In the genomic region with DNA sequence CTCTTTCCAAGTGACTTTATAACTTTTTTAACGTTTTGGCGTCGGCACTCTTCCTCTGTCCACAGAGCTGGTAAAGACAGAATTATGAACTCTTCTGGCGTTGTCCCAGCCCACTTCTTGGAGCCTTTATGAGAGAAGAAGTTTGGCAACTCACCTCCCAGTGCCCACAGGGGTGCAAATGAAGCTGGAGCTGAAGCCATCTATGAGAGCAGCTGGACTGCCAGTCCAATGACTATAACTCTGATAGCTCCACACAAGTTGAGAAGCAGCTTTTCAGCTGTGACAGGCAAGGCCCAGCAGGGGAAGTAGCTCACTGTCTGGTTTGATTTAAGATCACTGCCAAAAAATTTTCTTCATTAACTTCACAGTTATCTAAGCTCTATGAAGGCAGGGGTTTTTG, we compare ENCODE assay signal across 12 cellular contexts. TPM values are rescaled to one million over a fixed set of nuclear protein-coding genes. Genes with fewer than 3 reads are reported as not detected.
A peak's percentile ranks its signal among the peaks of the same experiment; 100 is the strongest.
DNase-seq lines count a peak whose midpoint lies in the region; ATAC-seq and TF ChIP-seq lines count a peak whose summit lies in the region.
"Had no signal": no experiment of that assay in that cellular context is flagged by ENCODE, and none has a peak within 500 bp of the region (broad histone marks: within the 10 kb centered on the region; RNA-seq: fewer than 3 reads in every experiment).

No MANE protein-coding gene starts in this region.

- DNase-seq in HCT116 (ENCODE audit: low read depth, low spot score): no peak
- peak; percentile 79 for DNase-seq in NOMO-1 treated with DMSO at 0.1 percent for 48 hours (lab: John Stamatoyannopoulos, UW; ENCODE audit: unreplicated experiment)
- peak; percentile 33 for DNase-seq in fibroblast of gingiva (ENCODE audit: low read depth)
- DNase-seq in osteoblast (ENCODE audit: insufficient read length, low spot score, missing footprints): peak; percentile 66
- DNase-seq in D341Med (ENCODE audit: low spot score): no peak
- DNase-seq in SW480 (ENCODE audit: low spot score): no peak
- DNase-seq: NCI-H1417 treated with DMSO at 0.1 percent for 48 hours; stimulated activated naive CD8-positive, alpha-beta T cell treated with anti-CD3 and anti-CD28 coated beads, Interleukin-15, amount 100 ng/mL, for 72 hours had no signal

- H4K20me1 ChIP-seq in HCT116 (ENCODE audit: insufficient read depth) (no peaks in the 10 kb centered on the region), osteoblast (ENCODE audit: insufficient read depth, low read length) (no peaks in the 10 kb centered on the region)

- no peak overlapping the region for H2AFZ ChIP-seq in HCT116 (ENCODE audit: low read depth, low read length, poor library complexity, severe bottlenecking)
- peak overlapping the region; percentile 18 for H2AFZ ChIP-seq in osteoblast (ENCODE audit: low read length)

- H3K9me3 ChIP-seq in HCT116 (ENCODE audit: control insufficient read depth in 1 of 2, insufficient read depth in 1 of 2, low read depth in 1 of 2, low read length in 2 of 2) (no peaks in the 10 kb centered on the region), osteoblast (ENCODE audit: low read depth, low read length) (no peaks in the 10 kb centered on the region)
- H3K9me3 ChIP-seq: body of pancreas, right lobe of liver had no signal

- H3K4me2 ChIP-seq in HCT116 (ENCODE audit: low read length) (no peak overlapping the region), osteoblast (ENCODE audit: insufficient read depth, low read length) (no peak overlapping the region)

- no peak for TF ChIP-seq RAD21 in HCT116 (IDR thresholded peaks at IDR 0.05; ENCODE audit: low read depth)

- no peaks in the 10 kb centered on the region for H3K9me2 ChIP-seq in HCT116 (ENCODE audit: insufficient read depth)

- H3K4me1 ChIP-seq in HCT116 (ENCODE audit: control insufficient read depth in 1 of 2, insufficient read depth in 2 of 2, low read length in 2 of 2) (no peaks in the 10 kb centered on the region), osteoblast (ENCODE audit: insufficient read depth, low read length) (peaks cover 10% of the 10 kb centered on the region)
- H3K4me1 ChIP-seq: right lobe of liver had no signal

- H3K79me2 ChIP-seq in HCT116 (ENCODE audit: insufficient read depth, low read length): no peaks in the 10 kb centered on the region
- no peaks in the 10 kb centered on the region for H3K79me2 ChIP-seq in osteoblast (ENCODE audit: insufficient read depth, low read length)

- RAD21 ChIA-PET in HCT116 (lab: Charles Lee; ENCODE audit: low non-redundant PET in 1 of 2, low total read pairs in 2 of 2, uncharacterized antibody in 2 of 2, unreplicated experiment in 2 of 2): interaction anchor here in 1 of 2 experiments (0.8 kb wide), 1 partner anchor 496 kb away, joined by 3 read pairs; no protein-coding TSS in a partner anchor

- no TSS peak for BruUV-seq in HCT116 (replicated peaks; lab: Mats Ljungman, UMichigan)

- H3K27ac ChIP-seq in HCT116 (ENCODE audit: low read depth, low read length) (no peak overlapping the region), osteoblast (ENCODE audit: low read depth, low read length) (no peak overlapping the region)
- H3K27ac ChIP-seq: right lobe of liver had no signal

- intact Hi-C loops in HCT116 (cut with micrococcal nuclease): loop anchor here (5.0 to 10.0 kb wide), 2 partner anchors 350 to 497 kb away; no protein-coding TSS in a partner anchor

- no peak for TF ChIP-seq POLR2A in HCT116 (IDR thresholded peaks at IDR 0.05; ENCODE audit: borderline replicate concordance, extremely low read depth, insufficient read depth, insufficient read length)

- ATAC-seq in HCT116 (peak; percentile 38; the same call in 1 of the 2 replicates), GM18907 (IDR thresholded peaks at IDR 0.05; ENCODE audit: unreplicated experiment) (no peak), GM19351 (IDR thresholded peaks at IDR 0.05; ENCODE audit: unreplicated experiment) (no peak)
- ATAC-seq: stimulated activated naive CD8-positive, alpha-beta T cell treated with anti-CD3 and anti-CD28 coated beads, Interleukin-15, amount 100 ng/mL, for 72 hours had no signal

- CTCF ChIA-PET in HCT116 (lab: Charles Lee): interaction anchor here (0.7 to 2.1 kb wide), 9 partner anchors 9 to 498 kb away, joined by 3 to 6 read pairs (median 4); no protein-coding TSS in a partner anchor

- POLR2A ChIA-PET in HCT116 (lab: Charles Lee): no interaction called here

- no peak for TF ChIP-seq CTCF in HCT116 (IDR thresholded peaks at IDR 0.05 in 2 of 3, conservative IDR thresholded peaks at IDR 0.05 in 1 of 3; ENCODE audit: borderline replicate concordance in 1 of 3, insufficient read depth in 1 of 3, low read depth in 2 of 3, low read length in 2 of 3)
- peak; percentile 28 for TF ChIP-seq CTCF in osteoblast (IDR thresholded peaks at IDR 0.05; ENCODE audit: extremely low read depth, low read depth, low read length)

- H3K4me3 ChIP-seq in HCT116 (replicated peaks in 1 of 2; ENCODE audit: low read depth in 1 of 2, low read length in 2 of 2) (no peak overlapping the region), osteoblast (ENCODE audit: insufficient read depth, low read length) (no peak overlapping the region)
- H3K4me3 ChIP-seq: body of pancreas, right lobe of liver had no signal

- no peak overlapping the region for H3K9ac ChIP-seq in HCT116 (ENCODE audit: low read length)

- H3K36me3 ChIP-seq in HCT116 (ENCODE audit: control insufficient read depth in 1 of 2, insufficient read depth in 2 of 2, low read length in 2 of 2): no peaks in the 10 kb centered on the region
- H3K36me3 ChIP-seq in osteoblast (ENCODE audit: insufficient read depth, low read length): no peaks in the 10 kb centered on the region
- H3K36me3 ChIP-seq: right lobe of liver had no signal

- H3K27me3 ChIP-seq in HCT116 (ENCODE audit: insufficient read depth, low read length) (peaks cover 12% of the 10 kb centered on the region; the same call in 1 of the 2 replicates), osteoblast (ENCODE audit: insufficient read depth, low read length) (no peaks in the 10 kb centered on the region)
- H3K27me3 ChIP-seq: body of pancreas, right lobe of liver had no signal

TF ChIP-seq in HCT116, 20 proteins besides CTCF, POLR2A, EP300 and RAD21 (continues in another document):
- TF ChIP-seq EZH2phosphoT487 (IDR thresholded peaks at IDR 0.05; ENCODE audit: borderline replicate concordance) (no peak), POLR2AphosphoS5 (IDR thresholded peaks at IDR 0.05; ENCODE audit: low read depth, low read length) (no peak), JUND (IDR thresholded peaks at IDR 0.05) (no peak), SP1 (IDR thresholded peaks at IDR 0.05; ENCODE audit: low read depth) (no peak), ELF1 (IDR thresholded peaks at IDR 0.05; ENCODE audit: borderline replicate concordance, low read depth) (no peak), ZFX (IDR thresholded peaks at IDR 0.05) (no peak), CEBPB (IDR thresholded peaks at IDR 0.05; ENCODE audit: low read depth) (no peak), SIN3A (IDR thresholded peaks at IDR 0.05; ENCODE audit: low read depth) (no peak), EGR1 (IDR thresholded peaks at IDR 0.05; ENCODE audit: low read depth) (no peak), SRF (IDR thresholded peaks at IDR 0.05; ENCODE audit: low read depth) (no peak), MAX (IDR thresholded peaks at IDR 0.05) (no peak), CBX3 (IDR thresholded peaks at IDR 0.05; ENCODE audit: low read depth) (no peak), FOSL1 (IDR thresholded peaks at IDR 0.05; ENCODE audit: low read depth) (no peak), ZNF274 (IDR thresholded peaks at IDR 0.05; ENCODE audit: low read depth, low read length) (no peak), REST (IDR thresholded peaks at IDR 0.05; ENCODE audit: low read depth) (no peak), TCF7L2 (IDR thresholded peaks at IDR 0.05; ENCODE audit: borderline replicate concordance, extremely low read depth, insufficient read depth, insufficient read length) (no peak)

RNA-seq across cellular contexts. Expression of gene FZD1, which starts 23.5 kb away (rescaled TPM):
- 3.7 TPM for total RNA-seq in HCT116 (2021; ENCODE audit: unreplicated experiment)
- polyA plus RNA-seq in HCT116 (2012): 1.5 and 1.7 TPM in 2 replicates
- total RNA-seq in osteoblast: 40.5 and 45.4 TPM in 2 replicates

Comparison
In these comparisons a context has a peak if more than half of its experiments do, and no peak if none do; other contexts are left out.
1. DNase-seq: peak in NOMO-1 treated with DMSO at 0.1 percent for 48 hours (single experiment), fibroblast of gingiva (single experiment) and osteoblast (single experiment); none in HCT116 (single experiment), D341Med (single experiment) and SW480 (single experiment).